1 cellular context compared by ENCODE assay signal in genomic region chr1:154944422-154945159, GRCh38.
TF ChIP-seq lines count a peak whose summit lies in the region.

No MANE protein-coding gene starts in this region.

TF ChIP-seq in K562, 482 proteins besides CTCF, POLR2A, EP300 and RAD21:
- TF ChIP-seq PRDM10 (IDR thresholded peaks at IDR 0.05; ENCODE audit: partially characterized antibody) (peak; percentile 88), ZNF277 (CRISPR knock-in tag; IDR thresholded peaks at IDR 0.05; ENCODE audit: borderline replicate concordance) (no peak), VEZF1 (CRISPR knock-in tag; IDR thresholded peaks at IDR 0.05) (0 out of 2 replicates have a peak, but pooled peaks have one; percentile 23)
